11 cellular contexts compared by ENCODE assay signal in the genomic region with DNA sequence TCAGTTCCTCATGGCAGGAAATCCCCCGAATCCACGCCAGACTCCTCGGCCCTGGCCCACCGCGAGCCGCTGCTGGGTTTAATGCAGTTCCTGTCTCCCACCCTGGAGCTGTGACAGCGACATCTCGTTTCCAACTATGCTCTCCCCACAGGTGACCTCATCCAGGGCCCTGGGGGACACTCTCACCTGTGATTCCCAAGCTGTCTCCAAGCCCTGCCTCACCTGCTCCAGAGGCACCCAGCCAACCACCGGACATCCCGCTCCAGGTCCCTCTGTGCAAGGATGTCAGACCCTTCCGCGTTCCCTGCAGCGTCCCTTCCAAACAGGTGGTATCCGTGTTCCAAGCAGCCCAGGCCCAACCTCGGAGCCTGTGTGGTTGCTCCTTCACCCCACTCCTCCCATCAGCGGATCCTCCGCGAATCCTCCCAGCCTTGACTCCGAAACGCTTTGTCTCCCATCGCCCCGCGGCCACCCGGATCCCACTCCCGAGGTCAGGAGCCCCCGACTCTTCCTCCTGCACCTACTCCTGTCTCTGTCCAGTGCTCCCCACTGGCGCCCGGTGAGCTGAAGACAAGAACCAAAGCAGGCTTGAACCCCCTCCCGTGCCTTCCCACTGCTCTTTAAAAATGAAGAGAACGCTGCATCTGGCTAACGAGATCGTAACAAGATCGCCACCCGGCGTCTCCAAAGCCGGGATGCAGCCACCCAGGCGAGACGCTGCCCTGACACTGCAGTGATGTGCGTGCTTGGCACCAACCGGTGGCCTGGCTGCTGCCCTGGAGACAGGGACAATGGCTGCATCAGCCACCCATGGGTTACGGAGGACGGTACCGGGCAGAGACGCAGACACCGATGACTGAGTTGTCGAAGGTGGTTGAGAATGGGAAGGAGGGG.
DNase-seq lines count a peak whose midpoint lies in the region; ATAC-seq and TF ChIP-seq lines count a peak whose summit lies in the region.
"Had no signal": no experiment of that assay in that cellular context is flagged by ENCODE, and none has a peak within 500 bp of the region (broad histone marks: within the 10 kb centered on the region; RNA-seq: fewer than 3 reads in every experiment).

No MANE protein-coding gene starts in this region.

- intact Hi-C loops in upper lobe of right lung (cut with DNase I), result no loop called here

- peak overlapping the region; percentile 61 to 65 for H3K27ac Mint-ChIP-seq in activated naive CD4-positive, alpha-beta T cell treated with anti-CD3 and anti-CD28 coated beads, Interleukin-2, amount 50 U/mL, for 72 hours

- no peaks in the 10 kb centered on the region for H3K9me3 Mint-ChIP-seq in activated naive CD4-positive, alpha-beta T cell treated with anti-CD3 and anti-CD28 coated beads, Interleukin-2, amount 50 U/mL, for 72 hours

- no peak for TF ChIP-seq CTCF in upper lobe of right lung (IDR thresholded peaks at IDR 0.05)

- no peaks in the 10 kb centered on the region for H3K36me3 ChIP-seq in upper lobe of right lung
- H3K36me3 ChIP-seq: breast epithelium had no signal

- DNase-seq in activated naive CD4-positive, alpha-beta T cell treated with anti-CD3 and anti-CD28 coated beads, Interleukin-2, amount 50 U/mL, for 72 hours (ENCODE audit: low spot score in 2 of 2), result peak in 1 of 2 donors; percentile 47
- no peak for DNase-seq in activated naive CD4-positive, alpha-beta T cell (lab: John Stamatoyannopoulos, UW)
- DNase-seq in activated CD8-positive, alpha-beta memory T cell treated with anti-CD3 and anti-CD28 coated beads, Interleukin-2, amount 50 U/mL, for 48 hours, result peak; percentile 49
- DNase-seq in inferior parietal cortex (ENCODE audit: extremely low spot score), result peak; percentile 74
- DNase-seq in upper lobe of right lung, result peak; percentile 61
- DNase-seq in AG08396 (ENCODE audit: low spot score), result no peak
- DNase-seq: NCI-H1436 had no signal

- no peaks in the 10 kb centered on the region for H3K4me1 ChIP-seq in upper lobe of right lung
- H3K4me1 ChIP-seq: breast epithelium, Caco-2 had no signal

- peaks cover 5% of the 10 kb centered on the region for H3K27me3 ChIP-seq in upper lobe of right lung
- H3K27me3 ChIP-seq: breast epithelium had no signal

- no peaks in the 10 kb centered on the region for H3K9me3 ChIP-seq in upper lobe of right lung
- H3K9me3 ChIP-seq: breast epithelium, Caco-2 had no signal

- no peak overlapping the region for H3K27ac ChIP-seq in upper lobe of right lung
- H3K27ac ChIP-seq: breast epithelium had no signal

- no peak overlapping the region for H3K4me3 ChIP-seq in upper lobe of right lung
- H3K4me3 ChIP-seq: breast epithelium had no signal

- peaks cover 0 to 5% of the 10 kb centered on the region in 2 donors for H3K36me3 Mint-ChIP-seq in activated naive CD4-positive, alpha-beta T cell treated with anti-CD3 and anti-CD28 coated beads, Interleukin-2, amount 50 U/mL, for 72 hours

- ATAC-seq in activated naive CD4-positive, alpha-beta T cell treated with anti-CD3 and anti-CD28 coated beads, Interleukin-2, amount 50 U/mL, for 72 hours, result no peak
- ATAC-seq in upper lobe of right lung (peak; percentile 34), HG03108 (IDR thresholded peaks at IDR 0.05; ENCODE audit: unreplicated experiment) (no peak), GM21367 (IDR thresholded peaks at IDR 0.05; ENCODE audit: unreplicated experiment) (no peak)

Comparison
In these comparisons a context has a peak if more than half of its experiments do, and no peak if none do; other contexts are left out.
1. DNase-seq: peak in activated CD8-positive, alpha-beta memory T cell treated with anti-CD3 and anti-CD28 coated beads, Interleukin-2, amount 50 U/mL, for 48 hours (single experiment), inferior parietal cortex (single experiment) and upper lobe of right lung (single experiment); none in activated naive CD4-positive, alpha-beta T cell (0 of 4) and AG08396 (single experiment).